In the genomic region with DNA sequence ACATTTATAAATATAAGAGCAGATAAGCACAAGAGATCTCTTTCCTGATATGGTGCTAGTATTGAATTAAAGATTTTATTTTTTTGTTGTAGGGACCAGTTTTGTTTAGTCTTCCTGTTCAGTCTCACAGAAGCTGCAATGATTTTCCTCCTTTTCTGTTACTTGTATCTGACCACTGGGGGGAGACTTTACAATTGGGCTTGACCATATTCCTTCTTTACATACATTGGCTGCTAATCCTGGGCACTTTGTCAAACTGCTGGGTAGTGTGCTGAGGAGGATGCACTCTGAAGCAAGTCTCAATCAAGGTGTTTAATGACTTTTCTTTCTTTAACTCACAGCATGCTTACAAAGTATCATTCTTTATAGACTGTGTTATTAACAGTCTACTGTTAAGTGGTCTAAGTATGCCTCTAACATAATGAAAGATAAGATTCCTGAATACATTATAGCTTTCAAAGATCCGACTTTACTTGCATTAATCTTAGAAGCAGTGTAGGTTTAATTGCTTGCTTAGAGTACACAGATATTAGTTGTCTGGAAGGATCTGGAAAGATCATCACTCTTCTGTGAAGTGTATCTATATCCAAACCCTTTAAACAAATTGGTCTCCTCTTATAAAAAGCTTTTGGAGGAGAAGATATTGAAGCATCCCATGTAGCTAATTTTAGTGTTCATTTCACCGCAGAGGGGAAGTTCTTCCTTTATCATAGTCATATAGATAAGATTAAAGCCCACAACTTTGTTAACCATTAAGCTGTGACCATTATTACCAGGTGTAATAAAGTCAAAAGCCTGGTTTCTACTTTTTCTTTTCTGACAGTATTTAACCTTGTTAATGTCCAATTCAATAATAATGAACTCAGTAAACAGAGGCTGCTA, we compare ENCODE assay signal across 8 cellular contexts. TPM values are rescaled to one million over a fixed set of nuclear protein-coding genes. Genes with fewer than 3 reads are reported as not detected.
DNase-seq lines count a peak whose midpoint lies in the region; ATAC-seq and TF ChIP-seq lines count a peak whose summit lies in the region.

No MANE protein-coding gene starts in this region.

- TF ChIP-seq CTCF in 22Rv1 (IDR thresholded peaks at IDR 0.05), result peak; percentile 93
- TF ChIP-seq CTCF in foreskin keratinocyte (conservative IDR thresholded peaks at IDR 0.05), result peak; percentile 80
- peak; percentile 78 for TF ChIP-seq CTCF in retinal pigment epithelial cell (conservative IDR thresholded peaks at IDR 0.05; ENCODE audit: low read depth, low read length)
- TF ChIP-seq CTCF in suprapubic skin (IDR thresholded peaks at IDR 0.05), result peak in 1 of 2 donors; percentile 20

- in situ Hi-C loops in G401 (cut with HindIII; ENCODE audit: low sequenced_read_pairs), result no loop called here

- peaks cover 8% of the 10 kb centered on the region for H3K27me3 Mint-ChIP-seq in T-helper 17 cell

- H3K4me3 ChIP-seq in retinal pigment epithelial cell (ENCODE audit: low read length) (no peak overlapping the region), suprapubic skin (no peak overlapping the region)

- peaks cover 35% of the 10 kb centered on the region for H3K4me1 Mint-ChIP-seq in T-helper 17 cell

- no peaks in the 10 kb centered on the region for H3K36me3 ChIP-seq in suprapubic skin

- H3K4me3 Mint-ChIP-seq in T-helper 17 cell, result peak overlapping the region; percentile 43

- H3K4me1 ChIP-seq in foreskin keratinocyte, result peaks cover 14% of the 10 kb centered on the region
- H3K4me1 ChIP-seq in suprapubic skin, result peaks cover 17% of the 10 kb centered on the region

- peak overlapping the region; percentile 47 for H3K27ac Mint-ChIP-seq in T-helper 17 cell

- H3K27me3 ChIP-seq in foreskin keratinocyte (peaks cover 7% of the 10 kb centered on the region), suprapubic skin (no peaks in the 10 kb centered on the region)

- peak; percentile 53 for DNase-seq in G401 (ENCODE audit: low spot score)
- DNase-seq in NCI-H1436 treated with DMSO at 0.1 percent for 48 hours (lab: John Stamatoyannopoulos, UW), result peak; percentile 48
- no peak for DNase-seq in T-helper 17 cell
- peak; percentile 23 to 57 for DNase-seq in foreskin keratinocyte
- DNase-seq in retinal pigment epithelial cell (ENCODE audit: low read depth), result no peak
- no peak for DNase-seq in suprapubic skin (ENCODE audit: low spot score in 2 of 2)

- TF ChIP-seq EP300 in suprapubic skin (IDR thresholded peaks at IDR 0.05), result no peak

- ATAC-seq in HG02623 (IDR thresholded peaks at IDR 0.05; ENCODE audit: unreplicated experiment) (peak; percentile 23), T-helper 17 cell (no peak), foreskin keratinocyte (peak; percentile 6)

- TF ChIP-seq POLR2A in suprapubic skin (IDR thresholded peaks at IDR 0.05), result no peak

- H3K27ac ChIP-seq in 22Rv1, result no peak overlapping the region
- no peak overlapping the region for H3K27ac ChIP-seq in foreskin keratinocyte
- no peak overlapping the region for H3K27ac ChIP-seq in suprapubic skin

- 52% methylated on average over 2 of the region's 2 CpGs for WGBS in suprapubic skin

- H3K36me3 Mint-ChIP-seq in T-helper 17 cell (ENCODE audit: low read depth), result peaks cover 3% of the 10 kb centered on the region

- H3K9me3 ChIP-seq in T-helper 17 cell (ENCODE audit: control insufficient read depth, low read length, poor library complexity, severe bottlenecking) (no peaks in the 10 kb centered on the region), suprapubic skin (no peaks in the 10 kb centered on the region)

RNA-seq across cellular contexts. Expression of gene PALS2, which starts 3.2 kb away (rescaled TPM):
- 9.6 and 15.5 TPM in 2 replicates for total RNA-seq in G401 (2014; rRNA removed; shearing (Covaris generic))
- total RNA-seq in T-helper 17 cell (10 to 100 TPM; 12.8 to 15.5 TPM), foreskin keratinocyte (18.7 and 19.2 TPM in 2 replicates), suprapubic skin (1 to 10 TPM; 5.6 to 6.4 (median 6.0) TPM)
- polyA plus RNA-seq in foreskin keratinocyte, result 9.2 and 10.3 TPM in 2 replicates

Comparison
In these comparisons a context has a peak if more than half of its experiments do, and no peak if none do; other contexts are left out.
1. DNase-seq: peak in G401 (single experiment), NCI-H1436 treated with DMSO at 0.1 percent for 48 hours (single experiment) and foreskin keratinocyte (2 of 2); none in T-helper 17 cell (0 of 3), retinal pigment epithelial cell (single experiment) and suprapubic skin (0 of 2).